ENCODE assay signal across 35 cellular contexts in genomic region chr13:74696148-74696922, GRCh38.
"Had no signal": no experiment of that assay in that cellular context is flagged by ENCODE, and none has a peak within 500 bp of the region (broad histone marks: within the 10 kb centered on the region; RNA-seq: fewer than 3 reads in every experiment).

No MANE protein-coding gene starts in this region.

- DNase-seq: activated CD4-positive, alpha-beta memory T cell treated with anti-CD3 and anti-CD28 coated beads, Interleukin-2, amount 10 ng/mL, durations not matched to agents 7 days and 5 days; activated CD4-positive, alpha-beta T cell treated with anti-CD3 and anti-CD28 coated beads for 1 hour; activated CD4-positive, alpha-beta T cell treated with anti-CD3 and anti-CD28 coated beads for 48 hours; activated CD4-positive, CD25-positive, alpha-beta regulatory T cell; activated CD8-positive, alpha-beta memory T cell treated with anti-CD3 and anti-CD28 coated beads for 24 hours; activated CD8-positive, alpha-beta memory T cell treated with anti-CD3 and anti-CD28 coated beads, Interleukin-2, amount 10 ng/mL, durations not matched to agents 7 days and 5 days; activated CD8-positive, alpha-beta memory T cell treated with anti-CD3 and anti-CD28 coated beads, Interleukin-2, amount 50 U/mL, for 48 hours; activated effector memory CD4-positive, alpha-beta T cell treated with Interleukin-2 at 50 U/mL for 16 hours; activated naive CD4-positive, alpha-beta T cell treated with anti-CD3 and anti-CD28 coated beads, Interleukin-2, amount 10 ng/mL, durations not matched to agents 7 days and 5 days; activated naive CD8-positive, alpha-beta T cell treated with anti-CD3 and anti-CD28 coated beads, Interleukin-2, amount 50 U/mL, for 24 hours; activated T-cell treated with anti-CD3 and anti-CD28 coated beads, Interleukin-2, amount 50 U/mL, for 48 hours; anterior cingulate cortex; Kasumi-1; KG1; MG63; MV-4-11; NCI-H1092; NCI-H1436 treated with DMSO at 0.1 percent for 48 hours; NCI-H1694 treated with DMSO at 0.1 percent for 48 hours; NCI-H2029; NCI-H2107; NCI-H2171; NCI-H510A; NCI-H748 treated with DMSO at 0.1 percent for 48 hours; PC-9; SIG-M5; SW 1271; T-helper 1 cell; T-helper 2 cell; T-helper 9 cell had no signal

- H3K27me3 ChIP-seq: MG63 had no signal

- H3K36me3 Mint-ChIP-seq: activated CD8-positive, alpha-beta memory T cell treated with anti-CD3 and anti-CD28 coated beads, Interleukin-2, amount 10 ng/mL, durations not matched to agents 7 days and 5 days; activated naive CD4-positive, alpha-beta T cell treated with anti-CD3 and anti-CD28 coated beads, Interleukin-2, amount 10 ng/mL, durations not matched to agents 7 days and 5 days; activated naive CD8-positive, alpha-beta T cell; brain had no signal

- H3K36me3 ChIP-seq: MG63 had no signal

- H3K4me2 ChIP-seq: PC-9 had no signal

- H3K9me3 Mint-ChIP-seq: activated CD4-positive, alpha-beta memory T cell treated with anti-CD3 and anti-CD28 coated beads, Interleukin-2, amount 10 ng/mL, durations not matched to agents 7 days and 5 days; activated naive CD4-positive, alpha-beta T cell treated with anti-CD3 and anti-CD28 coated beads, Interleukin-2, amount 10 ng/mL, durations not matched to agents 7 days and 5 days; activated naive CD8-positive, alpha-beta T cell treated with anti-CD3 and anti-CD28 coated beads, Interleukin-2, amount 50 U/mL, for 24 hours had no signal

- H3K4me3 ChIP-seq: MG63, PC-9 had no signal

- H3K27me3 Mint-ChIP-seq: activated CD4-positive, alpha-beta memory T cell treated with anti-CD3 and anti-CD28 coated beads, Interleukin-2, amount 10 ng/mL, durations not matched to agents 7 days and 5 days; activated CD8-positive, alpha-beta memory T cell treated with anti-CD3 and anti-CD28 coated beads, Interleukin-2, amount 10 ng/mL, durations not matched to agents 7 days and 5 days; activated naive CD4-positive, alpha-beta T cell treated with anti-CD3 and anti-CD28 coated beads, Interleukin-2, amount 10 ng/mL, durations not matched to agents 7 days and 5 days; brain had no signal

- H2AFZ ChIP-seq: PC-9 had no signal

- ATAC-seq: activated CD8-positive, alpha-beta memory T cell treated with anti-CD3 and anti-CD28 coated beads, Interleukin-2, amount 10 ng/mL, durations not matched to agents 7 days and 5 days; activated naive CD8-positive, alpha-beta T cell treated with anti-CD3 and anti-CD28 coated beads, Interleukin-2, amount 50 U/mL, for 24 hours; Right ventricle myocardium inferior had no signal

- H3K4me1 Mint-ChIP-seq: activated CD4-positive, alpha-beta memory T cell treated with anti-CD3 and anti-CD28 coated beads, Interleukin-2, amount 10 ng/mL, durations not matched to agents 7 days and 5 days; activated CD8-positive, alpha-beta memory T cell treated with anti-CD3 and anti-CD28 coated beads, Interleukin-2, amount 10 ng/mL, durations not matched to agents 7 days and 5 days; activated naive CD4-positive, alpha-beta T cell treated with anti-CD3 and anti-CD28 coated beads, Interleukin-2, amount 10 ng/mL, durations not matched to agents 7 days and 5 days; activated naive CD8-positive, alpha-beta T cell treated with anti-CD3 and anti-CD28 coated beads, Interleukin-2, amount 50 U/mL, for 24 hours had no signal

- H3K27ac ChIP-seq: PC-9, RWPE1, VCaP had no signal

- H3K4me3 Mint-ChIP-seq: activated CD4-positive, alpha-beta memory T cell treated with anti-CD3 and anti-CD28 coated beads, Interleukin-2, amount 10 ng/mL, durations not matched to agents 7 days and 5 days; activated CD8-positive, alpha-beta memory T cell treated with anti-CD3 and anti-CD28 coated beads, Interleukin-2, amount 10 ng/mL, durations not matched to agents 7 days and 5 days; activated naive CD4-positive, alpha-beta T cell treated with anti-CD3 and anti-CD28 coated beads, Interleukin-2, amount 10 ng/mL, durations not matched to agents 7 days and 5 days; activated naive CD8-positive, alpha-beta T cell; activated naive CD8-positive, alpha-beta T cell treated with anti-CD3 and anti-CD28 coated beads, Interleukin-2, amount 50 U/mL, for 24 hours had no signal

- H3K27ac Mint-ChIP-seq: activated CD4-positive, alpha-beta memory T cell treated with anti-CD3 and anti-CD28 coated beads, Interleukin-2, amount 10 ng/mL, durations not matched to agents 7 days and 5 days; activated CD8-positive, alpha-beta memory T cell treated with anti-CD3 and anti-CD28 coated beads, Interleukin-2, amount 10 ng/mL, durations not matched to agents 7 days and 5 days; activated naive CD4-positive, alpha-beta T cell treated with anti-CD3 and anti-CD28 coated beads, Interleukin-2, amount 10 ng/mL, durations not matched to agents 7 days and 5 days; activated naive CD8-positive, alpha-beta T cell; activated naive CD8-positive, alpha-beta T cell treated with anti-CD3 and anti-CD28 coated beads, Interleukin-2, amount 50 U/mL, for 24 hours had no signal

- H3K9me3 ChIP-seq: MG63 had no signal
